In the genomic region with DNA sequence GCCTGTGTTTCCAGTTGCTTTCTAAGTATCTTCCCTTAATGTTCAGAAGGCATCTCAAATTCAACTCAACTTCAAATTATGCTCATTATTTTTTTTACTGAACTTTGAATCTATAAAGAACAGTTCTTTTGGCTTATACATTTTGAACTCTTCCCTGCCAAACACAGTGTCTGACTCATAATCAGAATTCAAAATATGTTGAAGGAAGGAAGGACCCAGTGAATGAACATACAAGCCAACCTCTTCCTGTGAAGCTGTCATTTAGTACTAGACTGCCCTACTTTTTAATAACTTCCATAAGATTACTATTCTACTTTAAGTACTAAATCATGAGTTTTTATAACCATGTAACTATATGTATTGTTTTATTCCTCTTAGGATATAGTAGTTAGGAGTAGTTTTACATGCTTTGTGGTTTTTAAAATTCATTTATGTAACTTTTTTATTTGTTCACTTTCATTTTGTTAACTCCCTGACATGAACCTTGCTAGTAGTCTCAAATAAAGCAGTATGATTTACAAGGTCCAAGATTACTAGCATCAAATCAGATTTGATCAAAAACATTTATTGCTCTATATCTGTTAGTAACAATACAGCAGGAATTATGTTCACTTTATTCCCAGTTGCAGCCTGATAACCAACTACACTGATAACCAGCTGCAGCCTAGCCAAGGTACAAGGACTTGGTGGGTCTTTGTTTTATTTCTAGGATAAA, we compare ENCODE assay signal across 10 cellular contexts. TPM values are rescaled to one million over a fixed set of nuclear protein-coding genes. Genes with fewer than 3 reads are reported as not detected.
A peak's percentile ranks its signal among the peaks of the same experiment; 100 is the strongest.
DNase-seq lines count a peak whose midpoint lies in the region; ATAC-seq, FAIRE-seq and TF ChIP-seq lines count a peak whose summit lies in the region.
"Had no signal": no experiment of that assay in that cellular context is flagged by ENCODE, and none has a peak within 500 bp of the region (broad histone marks: within the 10 kb centered on the region; RNA-seq: fewer than 3 reads in every experiment).

No MANE protein-coding gene starts in this region.

- BruUV-seq in endothelial cell of umbilical vein (replicated peaks; lab: Mats Ljungman, UMichigan) = no TSS peak

- no peaks in the 10 kb centered on the region for H3K27me3 Mint-ChIP-seq in activated T-cell treated with anti-CD3 and anti-CD28 coated beads, Interleukin-2, amount 50 U/mL, for 4 hours (ENCODE audit: low read depth)

- intact Hi-C loops in endothelial cell of umbilical vein (cut with micrococcal nuclease) = no loop called here
- intact Hi-C loops in gastrocnemius medialis (cut with DNase I; ENCODE audit: low total_unique reads) = no loop called here

- peaks cover 19% of the 10 kb centered on the region for H3K4me1 Mint-ChIP-seq in activated T-cell treated with anti-CD3 and anti-CD28 coated beads, Interleukin-2, amount 50 U/mL, for 4 hours (ENCODE audit: low read depth)
- H3K4me1 Mint-ChIP-seq in stimulated activated effector memory CD8-positive, alpha-beta T cell treated with anti-CD3 and anti-CD28 coated beads, Interleukin-12 subunit alpha, Interleukin-12 subunit beta, amount 100 ng/mL, for 72 hours = peaks cover 5% of the 10 kb centered on the region

- no peak overlapping the region for H2AFZ ChIP-seq in endothelial cell of umbilical vein (ENCODE audit: low read depth, low read length)

- peak; percentile 27 to 41 for ATAC-seq in activated T-cell treated with anti-CD3 and anti-CD28 coated beads, Interleukin-2, amount 50 U/mL, for 4 hours
- ATAC-seq in RWPE2 (ENCODE audit: low read depth) (0 out of 3 replicates have a peak, but pooled peaks have one; percentile 36), gastrocnemius medialis (no peak)
- ATAC-seq in stimulated activated effector memory CD8-positive, alpha-beta T cell treated with anti-CD3 and anti-CD28 coated beads, Interleukin-12 subunit alpha, Interleukin-12 subunit beta, amount 100 ng/mL, for 72 hours = peak; percentile 65

- peaks cover 21% of the 10 kb centered on the region for H3K36me3 Mint-ChIP-seq in activated T-cell treated with anti-CD3 and anti-CD28 coated beads, Interleukin-2, amount 50 U/mL, for 4 hours (ENCODE audit: insufficient read depth)
- peaks cover 48% of the 10 kb centered on the region for H3K36me3 Mint-ChIP-seq in stimulated activated effector memory CD8-positive, alpha-beta T cell treated with anti-CD3 and anti-CD28 coated beads, Interleukin-12 subunit alpha, Interleukin-12 subunit beta, amount 100 ng/mL, for 72 hours

- no peaks in the 10 kb centered on the region for H3K9me1 ChIP-seq in endothelial cell of umbilical vein (replicated peaks; ENCODE audit: control insufficient read depth, extremely low read depth, insufficient read depth, low read length)

- peaks cover 1% of the 10 kb centered on the region for H3K79me2 ChIP-seq in endothelial cell of umbilical vein (ENCODE audit: control insufficient read depth, insufficient read depth, low read length)

- H3K4me1 ChIP-seq in RWPE2 (ENCODE audit: insufficient read depth, poor library complexity, severe bottlenecking) (peaks cover 10% of the 10 kb centered on the region), endothelial cell of umbilical vein (ENCODE audit: control insufficient read depth, extremely low read depth, insufficient read depth, low read length) (peaks cover 13% of the 10 kb centered on the region), gastrocnemius medialis (no peaks in the 10 kb centered on the region)

- CTCF ChIA-PET in endothelial cell of umbilical vein (lab: Charles Lee) = interaction anchor here (0.6 kb wide), 1 partner anchor 536 kb away, joined by 3 read pairs; no protein-coding TSS in a partner anchor

- POLR2A ChIA-PET in endothelial cell of umbilical vein (lab: Charles Lee) = no interaction called here

- H3K27me3 ChIP-seq in RWPE2 (ENCODE audit: insufficient read depth, poor library complexity, severe bottlenecking) = no peaks in the 10 kb centered on the region
- no peaks in the 10 kb centered on the region for H3K27me3 ChIP-seq in endothelial cell of umbilical vein (ENCODE audit: control insufficient read depth in 2 of 2, insufficient read depth in 2 of 2, low read length in 2 of 2)
- no peaks in the 10 kb centered on the region for H3K27me3 ChIP-seq in gastrocnemius medialis

- no peaks in the 10 kb centered on the region for H3K9me3 Mint-ChIP-seq in activated T-cell treated with anti-CD3 and anti-CD28 coated beads, Interleukin-2, amount 50 U/mL, for 4 hours
- no peaks in the 10 kb centered on the region for H3K9me3 Mint-ChIP-seq in stimulated activated effector memory CD8-positive, alpha-beta T cell treated with anti-CD3 and anti-CD28 coated beads, Interleukin-12 subunit alpha, Interleukin-12 subunit beta, amount 100 ng/mL, for 72 hours

- no peak for DNase-seq in activated T-cell treated with anti-CD3 and anti-CD28 coated beads, Interleukin-2, amount 50 U/mL, for 4 hours
- DNase-seq in activated T-cell treated with anti-CD3 and anti-CD28 coated beads, Interleukin-2, amount 50 U/mL, for 48 hours = no peak
- DNase-seq in RWPE2 (ENCODE audit: low spot score) (no peak), endothelial cell of umbilical vein (ENCODE audit: low read depth, low spot score) (peak; percentile 67), GM19240 (ENCODE audit: insufficient read length, low spot score) (no peak), NCI-H2196 treated with DMSO at 0.1 percent for 48 hours (lab: John Stamatoyannopoulos, UW; ENCODE audit: unreplicated experiment) (no peak), gastrocnemius medialis (no peak)
- no peak for DNase-seq in stimulated activated effector memory CD8-positive, alpha-beta T cell treated with anti-CD3 and anti-CD28 coated beads, Interleukin-12 subunit alpha, Interleukin-12 subunit beta, amount 100 ng/mL, for 72 hours (ENCODE audit: low spot score in 2 of 2)
- DNase-seq: activated gamma-delta T cell treated with Interleukin-2 at 50 U/mL for 16 hours, NCI-H69 had no signal

- peak; percentile 72 for FAIRE-seq in endothelial cell of umbilical vein (lab: Jason Lieb, UNC)

- no peaks in the 10 kb centered on the region for H3K9me3 ChIP-seq in RWPE2 (ENCODE audit: severe bottlenecking)
- H3K9me3 ChIP-seq in endothelial cell of umbilical vein (replicated peaks; ENCODE audit: control insufficient read depth, insufficient read depth, low read length) = no peaks in the 10 kb centered on the region
- no peaks in the 10 kb centered on the region for H3K9me3 ChIP-seq in gastrocnemius medialis

- no peak overlapping the region for H3K9ac ChIP-seq in endothelial cell of umbilical vein (replicated peaks; ENCODE audit: extremely low read depth, insufficient read depth, low read length)

- no peaks in the 10 kb centered on the region for H4K20me1 ChIP-seq in endothelial cell of umbilical vein (replicated peaks; ENCODE audit: control insufficient read depth, extremely low read depth, insufficient read depth, low read length)

- H3K4me3 Mint-ChIP-seq in activated T-cell treated with anti-CD3 and anti-CD28 coated beads, Interleukin-2, amount 50 U/mL, for 4 hours = no peak overlapping the region
- no peak overlapping the region for H3K4me3 Mint-ChIP-seq in stimulated activated effector memory CD8-positive, alpha-beta T cell treated with anti-CD3 and anti-CD28 coated beads, Interleukin-12 subunit alpha, Interleukin-12 subunit beta, amount 100 ng/mL, for 72 hours

- H3K36me3 ChIP-seq in RWPE2 (ENCODE audit: low read depth) = peaks cover 53% of the 10 kb centered on the region
- H3K36me3 ChIP-seq in endothelial cell of umbilical vein (ENCODE audit: control insufficient read depth in 2 of 2, extremely low read depth in 1 of 2, insufficient read depth in 2 of 2, low read length in 2 of 2) = peaks cover 2 to 3% of the 10 kb centered on the region in 2 experiments
- H3K36me3 ChIP-seq in gastrocnemius medialis = peaks cover 0 to 27% of the 10 kb centered on the region in 2 donors

- in situ Hi-C loops in gastrocnemius medialis (cut with MboI; ENCODE audit: low sequenced_read_pairs in 4 of 4) = no loop called here

- TF ChIP-seq CTCF in RWPE2 (IDR thresholded peaks at IDR 0.05; ENCODE audit: poor library complexity, severe bottlenecking) (no peak), endothelial cell of umbilical vein (IDR thresholded peaks at IDR 0.05; ENCODE audit: extremely low read depth in 1 of 2, insufficient read depth in 1 of 2, low read depth in 1 of 2, low read length in 2 of 2) (no peak), gastrocnemius medialis (IDR thresholded peaks at IDR 0.05 in 4 of 5, conservative IDR thresholded peaks at IDR 0.05 in 1 of 5) (no peak)

- H3K27ac ChIP-seq in RWPE2 (ENCODE audit: poor library complexity, severe bottlenecking) = peak overlapping the region; percentile 29
- H3K27ac ChIP-seq in endothelial cell of umbilical vein (ENCODE audit: insufficient read depth, low read depth, low read length) = peak overlapping the region; percentile 21
- no peak overlapping the region for H3K27ac ChIP-seq in gastrocnemius medialis

- dilution Hi-C loops in endothelial cell of umbilical vein (cut with MboI; ENCODE audit: extremely low pct_ligation_motif_present, low sequenced_read_pairs) = no loop called here

- peak overlapping the region; percentile 64 for H3K27ac Mint-ChIP-seq in stimulated activated effector memory CD8-positive, alpha-beta T cell treated with anti-CD3 and anti-CD28 coated beads, Interleukin-12 subunit alpha, Interleukin-12 subunit beta, amount 100 ng/mL, for 72 hours

- TF ChIP-seq POLR2A in endothelial cell of umbilical vein (IDR thresholded peaks at IDR 0.05; ENCODE audit: low read depth, low read length) (no peak), gastrocnemius medialis (IDR thresholded peaks at IDR 0.05) (no peak)

- H3K4me3 ChIP-seq in RWPE2 (ENCODE audit: severe bottlenecking) (no peak overlapping the region), endothelial cell of umbilical vein (replicated peaks in 1 of 3; ENCODE audit: insufficient read depth in 1 of 3, low read depth in 1 of 3, low read length in 3 of 3) (peak overlapping the region in 1 of 3 experiments; percentile 12), gastrocnemius medialis (no peak overlapping the region)

- peak overlapping the region; percentile 62 for H3K4me2 ChIP-seq in endothelial cell of umbilical vein (ENCODE audit: insufficient read depth, low read length)

RNA-seq across cellular contexts. Expression of gene NUDT15, which starts 6.4 kb away (rescaled TPM):
- 10 to 100 TPM; 18.3 to 22.0 (median 21.9) TPM for total RNA-seq in activated T-cell treated with anti-CD3 and anti-CD28 coated beads, Interleukin-2, amount 50 U/mL, for 4 hours
- total RNA-seq in endothelial cell of umbilical vein = 20.6 and 21.6 TPM in 2 replicates
- 10.3 and 13.3 TPM in 2 replicates for polyA plus RNA-seq in endothelial cell of umbilical vein
- 12.6 and 15.5 TPM in 2 replicates for polyA plus RNA-seq in endothelial cell of umbilical vein (2011; cell fraction: cytosol; rRNA removed)
- 4.8 and 7.0 TPM in 2 replicates for polyA plus RNA-seq in endothelial cell of umbilical vein (2011; cell fraction: nucleus; rRNA removed)
- polyA plus RNA-seq in endothelial cell of umbilical vein (2012) = 13.0 and 20.2 TPM in 2 replicates
- 3.4 and 4.1 TPM in 2 replicates for polyA minus RNA-seq in endothelial cell of umbilical vein
- 9.3 TPM for polyA minus RNA-seq in endothelial cell of umbilical vein (2011; cell fraction: cytosol; rRNA and poly(A)+ RNA removed)
- 2.1 and 3.6 TPM in 2 replicates for polyA minus RNA-seq in endothelial cell of umbilical vein (2011; cell fraction: nucleus; rRNA and poly(A)+ RNA removed)
- total RNA-seq in gastrocnemius medialis = 10 to 100 TPM in 2 of 4 donors, 1 to 10 TPM in 2; 7.1 to 13.9 (median 10.7) TPM

RNA-seq across cellular contexts. Expression of gene SUCLA2, which starts 42.9 kb away (rescaled TPM):
- 10 to 100 TPM; 36.0 to 37.4 (median 36.5) TPM for total RNA-seq in activated T-cell treated with anti-CD3 and anti-CD28 coated beads, Interleukin-2, amount 50 U/mL, for 4 hours
- total RNA-seq in endothelial cell of umbilical vein = 32.0 and 37.0 TPM in 2 replicates
- polyA plus RNA-seq in endothelial cell of umbilical vein = 10.4 and 13.6 TPM in 2 replicates
- 21.1 and 21.2 TPM in 2 replicates for polyA plus RNA-seq in endothelial cell of umbilical vein (2011; cell fraction: cytosol; rRNA removed)
- polyA plus RNA-seq in endothelial cell of umbilical vein (2011; cell fraction: nucleus; rRNA removed) = 16.9 and 23.2 TPM in 2 replicates
- 28.3 and 38.4 TPM in 2 replicates for polyA plus RNA-seq in endothelial cell of umbilical vein (2012)
- polyA minus RNA-seq in endothelial cell of umbilical vein = 13.3 and 13.4 TPM in 2 replicates
- 14.2 TPM for polyA minus RNA-seq in endothelial cell of umbilical vein (2011; cell fraction: cytosol; rRNA and poly(A)+ RNA removed)
- polyA minus RNA-seq in endothelial cell of umbilical vein (2011; cell fraction: nucleus; rRNA and poly(A)+ RNA removed) = 30.4 and 38.2 TPM in 2 replicates
- 100 to 1,000 TPM in 2 of 4 donors, 10 to 100 TPM in 2; 82.2 to 142 (median 97.0) TPM for total RNA-seq in gastrocnemius medialis

RNA-seq across cellular contexts. Expression of gene MED4, which starts 51.0 kb away (rescaled TPM):
- total RNA-seq in activated T-cell treated with anti-CD3 and anti-CD28 coated beads, Interleukin-2, amount 50 U/mL, for 4 hours = 10 to 100 TPM; 47.6 to 50.5 (median 47.7) TPM
- total RNA-seq in endothelial cell of umbilical vein (40.1 and 43.3 TPM in 2 replicates), gastrocnemius medialis (10 to 100 TPM; 30.7 to 37.5 (median 31.9) TPM)
- polyA plus RNA-seq in endothelial cell of umbilical vein = 20.4 and 21.9 TPM in 2 replicates
- 38.8 and 40.0 TPM in 2 replicates for polyA plus RNA-seq in endothelial cell of umbilical vein (2011; cell fraction: cytosol; rRNA removed)
- 22.9 and 27.3 TPM in 2 replicates for polyA plus RNA-seq in endothelial cell of umbilical vein (2011; cell fraction: nucleus; rRNA removed)
- 36.8 and 46.2 TPM in 2 replicates for polyA plus RNA-seq in endothelial cell of umbilical vein (2012)
- 17.1 and 23.0 TPM in 2 replicates for polyA minus RNA-seq in endothelial cell of umbilical vein
- polyA minus RNA-seq in endothelial cell of umbilical vein (2011; cell fraction: cytosol; rRNA and poly(A)+ RNA removed) = 10.9 TPM
- polyA minus RNA-seq in endothelial cell of umbilical vein (2011; cell fraction: nucleus; rRNA and poly(A)+ RNA removed) = 13.1 and 16.4 TPM in 2 replicates

Comparison
In these comparisons a context has a peak if more than half of its experiments do, and no peak if none do; other contexts are left out.
1. ATAC-seq: peak in activated T-cell treated with anti-CD3 and anti-CD28 coated beads, Interleukin-2, amount 50 U/mL, for 4 hours (2 of 2), RWPE2 (single experiment) and stimulated activated effector memory CD8-positive, alpha-beta T cell treated with anti-CD3 and anti-CD28 coated beads, Interleukin-12 subunit alpha, Interleukin-12 subunit beta, amount 100 ng/mL, for 72 hours (single experiment); none in gastrocnemius medialis (0 of 2).
2. H3K27ac ChIP-seq: peak in RWPE2 (single experiment) and endothelial cell of umbilical vein (single experiment); none in gastrocnemius medialis (0 of 4).